ENCODE assay signal across 17 cellular contexts in genomic region chr4:98685225-98686045, GRCh38.
"Had no signal": no experiment of that assay in that cellular context is flagged by ENCODE, and none has a peak within 500 bp of the region (broad histone marks: within the 10 kb centered on the region; RNA-seq: fewer than 3 reads in every experiment).

No MANE protein-coding gene starts in this region.

- H3K36me3 ChIP-seq: cardiac muscle cell, lower lobe of right lung, transverse colon, uterus had no signal

- H3K4me1 ChIP-seq: lower lobe of right lung, uterus had no signal

- H3K9me3 ChIP-seq: lower lobe of right lung, transverse colon, uterus had no signal

- H3K27me3 ChIP-seq: cardiac muscle cell, transverse colon, uterus had no signal

- DNase-seq: activated B cell treated with CpG ODN at 0.5 μM for 24 hours; activated CD4-positive, alpha-beta memory T cell treated with anti-CD3 and anti-CD28 coated beads, Interleukin-2, amount 10 ng/mL, durations not matched to agents 7 days and 5 days; activated CD4-positive, alpha-beta T cell treated with anti-CD3 and anti-CD28 coated beads for 4 hours; activated CD8-positive, alpha-beta memory T cell treated with anti-CD3 and anti-CD28 coated beads, Interleukin-2, amount 10 ng/mL, durations not matched to agents 7 days and 5 days; activated naive CD4-positive, alpha-beta T cell treated with Interleukin-2 at 50 U/mL for 16 hours; activated naive CD8-positive, alpha-beta T cell treated with anti-CD3 and anti-CD28 coated beads, Interleukin-2, amount 10 ng/mL, durations not matched to agents 7 days and 5 days; amygdala; effector memory CD8-positive, alpha-beta T cell; foreskin fibroblast; lower lobe of right lung; occipital lobe; stimulated activated CD4-positive, alpha-beta T cell treated with anti-CD3 and anti-CD28 coated beads, Interleukin-12 subunit alpha, Interleukin-12 subunit beta, amount 100 ng/mL, for 4 hours; stimulated activated CD4-positive, alpha-beta T cell treated with anti-CD3 and anti-CD28 coated beads, Interleukin-1b, Interleukin-23, amount 100 ng/mL, for 48 hours; transverse colon; uterus had no signal

- ATAC-seq: activated CD8-positive, alpha-beta memory T cell treated with anti-CD3 and anti-CD28 coated beads, Interleukin-2, amount 10 ng/mL, durations not matched to agents 7 days and 5 days; activated T-helper 17 cell treated with anti-CD3 and anti-CD28 coated beads, Interleukin-2, amount 50 U/mL, for 72 hours; effector memory CD8-positive, alpha-beta T cell; lower lobe of right lung had no signal

- H3K4me3 ChIP-seq: cardiac muscle cell, lower lobe of right lung, transverse colon, uterus had no signal

- H3K27ac ChIP-seq: cardiac muscle cell, lower lobe of right lung, transverse colon, uterus had no signal
